ENCODE assay signal across 16 cellular contexts in genomic region chr16:24852281-24852721, GRCh38. TPM values are rescaled to one million over a fixed set of nuclear protein-coding genes. Genes with fewer than 3 reads are reported as not detected.
DNase-seq lines count a peak whose midpoint lies in the region; ATAC-seq and TF ChIP-seq lines count a peak whose summit lies in the region.
"Had no signal": no experiment of that assay in that cellular context is flagged by ENCODE, and none has a peak within 500 bp of the region (broad histone marks: within the 10 kb centered on the region; RNA-seq: fewer than 3 reads in every experiment).

No MANE protein-coding gene starts in this region.

- no peak for TF ChIP-seq CTCF in PC-9 (conservative IDR thresholded peaks at IDR 0.05)

- H3K4me3 ChIP-seq in PC-9: no peak overlapping the region
- no peak overlapping the region for H3K4me3 ChIP-seq in SJCRH30
- H3K4me3 ChIP-seq: adrenal gland had no signal

- no peaks in the 10 kb centered on the region for H3K9me3 ChIP-seq in PC-9 (ENCODE audit: insufficient read depth, low read depth)
- no peaks in the 10 kb centered on the region for H3K9me3 ChIP-seq in SJCRH30 (replicated peaks)
- H3K9me3 ChIP-seq: adrenal gland had no signal

- H3K9me2 ChIP-seq in PC-9 (ENCODE audit: insufficient read depth): no peaks in the 10 kb centered on the region

- H3K4me3 Mint-ChIP-seq in activated T-cell treated with anti-CD3 and anti-CD28 coated beads, Interleukin-2, amount 50 U/mL, for 72 hours: peak overlapping the region; percentile 51 to 53

- peaks cover 25% of the 10 kb centered on the region for H3K4me1 Mint-ChIP-seq in activated T-cell treated with anti-CD3 and anti-CD28 coated beads, Interleukin-2, amount 50 U/mL, for 72 hours (ENCODE audit: low read depth)

- ATAC-seq in activated T-cell treated with anti-CD3 and anti-CD28 coated beads, Interleukin-2, amount 50 U/mL, for 72 hours (replicated peaks in 1 of 2): no peak
- ATAC-seq in HG02763 (IDR thresholded peaks at IDR 0.05; ENCODE audit: unreplicated experiment): no peak
- ATAC-seq: left lobe of liver had no signal

- H3K4me1 ChIP-seq in PC-9 (replicated peaks; ENCODE audit: insufficient read depth) (peaks cover 20% of the 10 kb centered on the region), SJCRH30 (peaks cover 4% of the 10 kb centered on the region)
- H3K4me1 ChIP-seq: parathyroid adenoma had no signal

- H3K79me2 ChIP-seq in PC-9 (ENCODE audit: low read depth): no peaks in the 10 kb centered on the region
- H3K79me2 ChIP-seq: parathyroid adenoma had no signal

- in situ Hi-C loops in SK-MEL-5 (cut with HindIII; ENCODE audit: low pct_unique_long_range_greater_than_20kb, low sequenced_read_pairs): no loop called here

- no peaks in the 10 kb centered on the region for H3K27me3 Mint-ChIP-seq in activated T-cell treated with anti-CD3 and anti-CD28 coated beads, Interleukin-2, amount 50 U/mL, for 72 hours (ENCODE audit: low read depth)

- H3K27me3 ChIP-seq in PC-9 (ENCODE audit: insufficient read depth, low read depth): no peaks in the 10 kb centered on the region
- no peaks in the 10 kb centered on the region for H3K27me3 ChIP-seq in SJCRH30
- H3K27me3 ChIP-seq: adrenal gland had no signal

- intact Hi-C loops in PC-9 (cut with micrococcal nuclease; ENCODE audit: unreplicated experiment): no loop called here

- no peak overlapping the region for H2AFZ ChIP-seq in PC-9
- H2AFZ ChIP-seq: parathyroid adenoma had no signal

- no peaks in the 10 kb centered on the region for H3K36me3 ChIP-seq in PC-9 (ENCODE audit: low read depth)
- no peaks in the 10 kb centered on the region for H3K36me3 ChIP-seq in SJCRH30
- H3K36me3 ChIP-seq: adrenal gland had no signal

- H3K27ac ChIP-seq in temporal lobe (ENCODE audit: low read depth, low read length) (peak overlapping the region; percentile 97), PC-9 (no peak overlapping the region), SJCRH30 (no peak overlapping the region)
- H3K27ac ChIP-seq: adrenal gland, parathyroid adenoma had no signal

- peaks cover 15% of the 10 kb centered on the region; the same call in 1 of the 2 replicates for H3F3A ChIP-seq in PC-9 (ENCODE audit: insufficient read depth, low read depth)

- POLR2A ChIA-PET in PC-9 (lab: Charles Lee; ENCODE audit: unreplicated experiment): no interaction called here

- CTCF ChIA-PET in PC-9 (lab: Charles Lee): interaction anchor here (0.6 to 0.9 kb wide), 2 partner anchors 18 to 72 kb away, joined by 3 read pairs; no protein-coding TSS in a partner anchor

- H3K27ac Mint-ChIP-seq in activated T-cell treated with anti-CD3 and anti-CD28 coated beads, Interleukin-2, amount 50 U/mL, for 72 hours: no peak overlapping the region

- H3K4me2 ChIP-seq in PC-9: no peak overlapping the region

- no TSS peak for BruUV-seq in PC-9 (replicated peaks; lab: Mats Ljungman, UMichigan)

- H3K9me3 Mint-ChIP-seq in activated T-cell treated with anti-CD3 and anti-CD28 coated beads, Interleukin-2, amount 50 U/mL, for 72 hours: no peaks in the 10 kb centered on the region
- H3K9me3 Mint-ChIP-seq: activated T-helper 2 cell treated with anti-CD3 and anti-CD28 coated beads, Interferon-gamma antibody, Interleukin-2, Interleukin-4, amounts not matched to agents 10 μg/mL and 5 μg/mL and 100 μg/mL, durations not matched to agents 14 hours and 24 hours and 36 hours had no signal

- no peaks in the 10 kb centered on the region for H4K20me1 ChIP-seq in PC-9 (ENCODE audit: insufficient read depth)

- DNase-seq in activated T-cell treated with anti-CD3 and anti-CD28 coated beads, Interleukin-2, amount 50 U/mL, for 72 hours: no peak
- DNase-seq in activated T-cell treated with anti-CD3 and anti-CD28 coated beads, Interleukin-2, amount 50 U/mL, for 1 hour: no peak
- DNase-seq in SK-MEL-5 (ENCODE audit: low read depth, low spot score) (peak; percentile 10), iris pigment epithelial cell (ENCODE audit: low read depth) (peak; percentile 34), PC-9 (no peak), SJCRH30 (no peak)
- DNase-seq: NCI-H526 treated with DMSO at 0.1 percent for 48 hours; stimulated activated CD4-positive, alpha-beta T cell treated with anti-CD3 and anti-CD28 coated beads, Interleukin-4, amount 100 ng/mL, for 1 hour had no signal

- H3K36me3 Mint-ChIP-seq in activated T-cell treated with anti-CD3 and anti-CD28 coated beads, Interleukin-2, amount 50 U/mL, for 72 hours (ENCODE audit: insufficient read depth in 2 of 2): no peaks in the 10 kb centered on the region

RNA-seq across cellular contexts. Expression of gene SLC5A11, which starts 6.5 kb away (rescaled TPM):
- total RNA-seq in activated T-cell treated with anti-CD3 and anti-CD28 coated beads, Interleukin-2, amount 50 U/mL, for 72 hours: under 1 TPM in 1 of 2 donors, not detected in 1; 0.21 TPM
- 0.05 TPM in 1 of 2 replicates, not detected in the other for total RNA-seq in SK-MEL-5 (2014; rRNA removed; shearing (Covaris generic))
- not detected in 2 replicates for polyA plus RNA-seq in SK-MEL-5 (2015; cell fraction: cytosol; rRNA removed)
- 0.19 and 0.43 TPM in 2 replicates for polyA plus RNA-seq in SK-MEL-5 (2015; cell fraction: nucleus; rRNA removed)
- not detected for total RNA-seq in temporal lobe
- total RNA-seq in PC-9 (2021): 3.7 and 5.7 TPM in 2 replicates
- total RNA-seq in SJCRH30 (2014; rRNA removed; shearing (Covaris generic)): 0.06 and 0.25 TPM in 2 replicates
- total RNA-seq: activated T-helper 2 cell treated with anti-CD3 and anti-CD28 coated beads, Interferon-gamma antibody, Interleukin-2, Interleukin-4, amounts not matched to agents 10 μg/mL and 5 μg/mL and 100 μg/mL, durations not matched to agents 14 hours and 24 hours and 36 hours; cerebellum; skeletal muscle tissue had no signal

Comparison
In these comparisons a context has a peak if more than half of its experiments do, and no peak if none do; other contexts are left out.
1. DNase-seq: peak in SK-MEL-5 (single experiment) and iris pigment epithelial cell (single experiment); none in activated T-cell treated with anti-CD3 and anti-CD28 coated beads, Interleukin-2, amount 50 U/mL, for 72 hours (0 of 2), activated T-cell treated with anti-CD3 and anti-CD28 coated beads, Interleukin-2, amount 50 U/mL, for 1 hour (single experiment), PC-9 (0 of 2) and SJCRH30 (0 of 2).